11 cellular contexts compared by ENCODE assay signal in the genomic region with DNA sequence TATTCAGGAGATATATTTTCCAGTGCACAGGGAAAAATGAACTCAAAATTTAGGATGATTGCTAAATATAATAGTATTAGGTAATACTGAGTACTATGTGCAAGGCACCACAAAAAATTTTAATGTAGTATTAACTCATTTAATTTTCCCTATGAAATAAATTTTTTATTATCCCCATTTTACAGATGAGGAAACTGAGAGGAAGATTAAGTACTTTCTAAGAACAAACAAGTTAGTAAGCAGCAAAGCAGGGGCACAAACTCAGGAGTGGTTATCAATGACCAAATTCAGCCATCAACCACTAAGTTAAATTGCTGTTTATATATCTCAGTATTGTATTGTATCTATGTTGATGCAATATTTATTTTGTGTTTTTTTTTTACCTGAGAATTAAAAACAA. TPM values are rescaled to one million over a fixed set of nuclear protein-coding genes. Genes with fewer than 3 reads are reported as not detected.
"Had no signal": no experiment of that assay in that cellular context is flagged by ENCODE, and none has a peak within 500 bp of the region (broad histone marks: within the 10 kb centered on the region; RNA-seq: fewer than 3 reads in every experiment).

No MANE protein-coding gene starts in this region.

- H3K4me3 ChIP-seq: GM23248, GM23338, HAP-1 had no signal

- H3K9ac ChIP-seq: GM23248 had no signal

- H2AFZ ChIP-seq: GM23248, GM23338 had no signal

- H3K27ac ChIP-seq: GM23248 had no signal

- H3K36me3 ChIP-seq: HAP-1 had no signal

- DNase-seq: GM23248, GOT3, H7, H9, HCEC 1CT, HFFc6 had no signal

- FAIRE-seq: H1, H54 had no signal

- H3K4me2 ChIP-seq: GM23338 had no signal

- H3K4me1 ChIP-seq: HAP-1 had no signal

- ATAC-seq: GM23338 had no signal

- H3K9me3 ChIP-seq: HAP-1 had no signal

RNA-seq across cellular contexts. Expression of a gene that starts 14.2 kb away (rescaled TPM):
- total RNA-seq: GM23248, H4 had no signal
